21 cellular contexts compared by ENCODE assay signal in the genomic region with DNA sequence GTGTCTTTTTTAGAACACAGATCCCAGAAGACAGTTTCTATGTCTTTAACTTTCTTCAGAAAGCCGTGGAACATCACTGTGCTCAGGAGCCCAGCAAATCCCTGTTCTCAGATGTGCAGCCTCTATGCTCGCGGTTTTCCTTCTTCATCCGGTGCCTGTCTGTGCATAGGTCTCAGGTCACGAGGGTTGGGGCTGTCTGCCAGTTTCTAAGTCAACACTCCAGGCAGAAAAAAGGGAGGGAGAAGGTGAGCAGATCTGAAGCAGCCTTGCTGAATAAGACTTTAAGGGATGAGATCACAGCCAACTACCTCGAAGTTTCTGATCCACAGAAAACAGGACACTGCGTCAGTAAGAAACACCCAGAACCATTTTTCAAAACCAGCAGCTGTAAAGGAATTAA.
DNase-seq lines count a peak whose midpoint lies in the region; ATAC-seq, FAIRE-seq and TF ChIP-seq lines count a peak whose summit lies in the region.
"Had no signal": no experiment of that assay in that cellular context is flagged by ENCODE, and none has a peak within 500 bp of the region (broad histone marks: within the 10 kb centered on the region; RNA-seq: fewer than 3 reads in every experiment).

No MANE protein-coding gene starts in this region.

- no peak overlapping the region for H3K4me3 ChIP-seq in upper lobe of right lung
- H3K4me3 ChIP-seq: BLaER1, Peyer's patch, SK-N-MC had no signal

- H3K36me3 ChIP-seq in upper lobe of right lung, result no peaks in the 10 kb centered on the region
- H3K36me3 ChIP-seq: BLaER1, Peyer's patch had no signal

- no peak for FAIRE-seq in GM12891 (lab: Jason Lieb, UNC)
- FAIRE-seq: A204.1, GM19239 had no signal

- no peaks in the 10 kb centered on the region for H3K9me3 ChIP-seq in upper lobe of right lung
- H3K9me3 ChIP-seq: BLaER1, Peyer's patch had no signal

- H3K27ac ChIP-seq in upper lobe of right lung, result no peak overlapping the region
- H3K27ac ChIP-seq: BLaER1, Peyer's patch, SK-N-MC had no signal

- TF ChIP-seq POLR2A in GM12891 (IDR thresholded peaks at IDR 0.05; ENCODE audit: low read depth, low read length), result no peak

- no peak for TF ChIP-seq CTCF in upper lobe of right lung (IDR thresholded peaks at IDR 0.05)

- peak; percentile 0 for DNase-seq in NCI-H2227 treated with DMSO at 0.1 percent for 48 hours (lab: John Stamatoyannopoulos, UW)
- DNase-seq in NCI-H2227 (lab: John Stamatoyannopoulos, UW; ENCODE audit: unreplicated experiment), result no peak
- peak; percentile 17 for DNase-seq in NCI-H2196 (lab: John Stamatoyannopoulos, UW; ENCODE audit: unreplicated experiment)
- peak; percentile 22 for DNase-seq in cerebellar cortex (ENCODE audit: low spot score)
- peak; percentile 74 for DNase-seq in upper lobe of right lung
- no peak for DNase-seq in activated CD4-positive, alpha-beta T cell treated with anti-CD3 and anti-CD28 coated beads for 1 hour
- no peak for DNase-seq in SHP77 treated with DMSO at 0.1 percent for 48 hours (lab: John Stamatoyannopoulos, UW)
- no peak for DNase-seq in GM12891 (ENCODE audit: insufficient read length, low spot score)
- DNase-seq: CD8-positive, alpha-beta T cell; H9; KBM-7; NCI-H1436; NCI-H2081; NCI-H446; NCI-H774; Peyer's patch had no signal

- intact Hi-C loops in upper lobe of right lung (cut with DNase I), result no loop called here

- H3K27me3 ChIP-seq in upper lobe of right lung, result peaks cover 10% of the 10 kb centered on the region
- H3K27me3 ChIP-seq: BLaER1, Peyer's patch had no signal

- no peaks in the 10 kb centered on the region for H3K4me1 ChIP-seq in upper lobe of right lung
- H3K4me1 ChIP-seq: BLaER1, Peyer's patch had no signal

- peak; percentile 83 for ATAC-seq in upper lobe of right lung
- ATAC-seq: CD8-positive, alpha-beta T cell; Right ventricle myocardium inferior had no signal

TF ChIP-seq in GM12891, 5 proteins besides CTCF, POLR2A, EP300 and RAD21:
- no peak for TF ChIP-seq POLR2AphosphoS5 (IDR thresholded peaks at IDR 0.05; ENCODE audit: low read depth, low read length)
- TF ChIP-seq POU2F2 (IDR thresholded peaks at IDR 0.05; ENCODE audit: low read depth, low read length), result no peak
- no peak for TF ChIP-seq TAF1 (IDR thresholded peaks at IDR 0.05; ENCODE audit: low read depth, low read length)
- no peak for TF ChIP-seq PAX5 (IDR thresholded peaks at IDR 0.05; ENCODE audit: insufficient read depth, low read length, severe bottlenecking)
- TF ChIP-seq SPI1 (IDR thresholded peaks at IDR 0.05; ENCODE audit: low read depth, low read length), result no peak

Comparison
In these comparisons a context has a peak if more than half of its experiments do, and no peak if none do; other contexts are left out.
1. DNase-seq: peak in NCI-H2227 treated with DMSO at 0.1 percent for 48 hours (single experiment), NCI-H2196 (single experiment), cerebellar cortex (single experiment) and upper lobe of right lung (single experiment); none in NCI-H2227 (single experiment), activated CD4-positive, alpha-beta T cell treated with anti-CD3 and anti-CD28 coated beads for 1 hour (single experiment), SHP77 treated with DMSO at 0.1 percent for 48 hours (single experiment) and GM12891 (single experiment).